Comparison of ENCODE assay signal across 30 cellular contexts in genomic region chr2:129481306-129482219, GRCh38.
"Had no signal": no experiment of that assay in that cellular context is flagged by ENCODE, and none has a peak within 500 bp of the region (broad histone marks: within the 10 kb centered on the region; RNA-seq: fewer than 3 reads in every experiment).

No MANE protein-coding gene starts in this region.

- H3K27ac ChIP-seq: body of pancreas, breast epithelium, SJCRH30, SK-N-MC had no signal

- H3K4me3 Mint-ChIP-seq: activated CD8-positive, alpha-beta T cell treated with anti-CD3 and anti-CD28 coated beads for 36 hours; activated naive CD4-positive, alpha-beta T cell treated with anti-CD3 and anti-CD28 coated beads, Interleukin-2, amount 50 U/mL, for 24 hours; activated naive CD8-positive, alpha-beta T cell treated with anti-CD3 and anti-CD28 coated beads, Interleukin-2, amount 10 ng/mL, durations not matched to agents 7 days and 5 days; activated T-cell treated with anti-CD3 and anti-CD28 coated beads, Interleukin-2, amount 50 U/mL, for 24 hours; T-helper 1 cell treated with Interleukin-12 subunit alpha and Interleukin-12 subunit beta and Interleukin-4 antibody, amounts not matched to agents 30 μg/mL and 1 μg/mL, for 36 hours; T-helper 2 cell treated with Interferon-gamma antibody and Interleukin-4, amounts not matched to agents 5 μg/mL and 100 μg/mL, for 36 hours; WTC11 had no signal

- H3K36me3 ChIP-seq: breast epithelium, MG63, SJCRH30 had no signal

- DNase-seq: activated CD4-positive, alpha-beta T cell treated with anti-CD3 and anti-CD28 coated beads for 4 hours; activated CD4-positive, CD25-positive, alpha-beta regulatory T cell treated with anti-CD3 and anti-CD28 coated beads, Interleukin-2, amount 50 U/mL, for 72 hours; activated CD8-positive, alpha-beta T cell treated with anti-CD3 and anti-CD28 coated beads for 36 hours; activated gamma-delta T cell; activated naive CD4-positive, alpha-beta T cell treated with Interleukin-2 at 50 U/mL for 16 hours; activated naive CD8-positive, alpha-beta T cell treated with anti-CD3 and anti-CD28 coated beads, Interleukin-2, amount 10 ng/mL, durations not matched to agents 7 days and 5 days; activated T-cell treated with anti-CD3 and anti-CD28 coated beads, Interleukin-2, amount 50 U/mL, for 24 hours; body of pancreas; KG1; MG63; NCI-H1092; NCI-H1436 treated with DMSO at 0.1 percent for 48 hours; NCI-H187; NCI-H2029 treated with DMSO at 0.1 percent for 48 hours; NCI-H2107; NCI-H2171; NCI-H510A; NCI-H526; NCI-H748 treated with DMSO at 0.1 percent for 48 hours; NK-92 treated with Interleukin-12 subunit alpha and Interleukin-12 subunit beta, amount 100 ng/mL, for 24 hours; OCI-M1; Right ventricle myocardium superior; SJCRH30 had no signal

- H3K27me3 Mint-ChIP-seq: activated CD8-positive, alpha-beta T cell treated with anti-CD3 and anti-CD28 coated beads for 36 hours; activated naive CD4-positive, alpha-beta T cell treated with anti-CD3 and anti-CD28 coated beads, Interleukin-2, amount 50 U/mL, for 24 hours; activated naive CD8-positive, alpha-beta T cell treated with anti-CD3 and anti-CD28 coated beads, Interleukin-2, amount 10 ng/mL, durations not matched to agents 7 days and 5 days; activated T-cell treated with anti-CD3 and anti-CD28 coated beads, Interleukin-2, amount 50 U/mL, for 24 hours had no signal

- H3K27ac Mint-ChIP-seq: activated CD8-positive, alpha-beta T cell treated with anti-CD3 and anti-CD28 coated beads for 36 hours; activated naive CD4-positive, alpha-beta T cell treated with anti-CD3 and anti-CD28 coated beads, Interleukin-2, amount 50 U/mL, for 24 hours; activated naive CD8-positive, alpha-beta T cell treated with anti-CD3 and anti-CD28 coated beads, Interleukin-2, amount 10 ng/mL, durations not matched to agents 7 days and 5 days; activated T-cell treated with anti-CD3 and anti-CD28 coated beads, Interleukin-2, amount 50 U/mL, for 24 hours; activated T-helper 2 cell treated with anti-CD3 and anti-CD28 coated beads, Interferon-gamma antibody, Interleukin-2, Interleukin-4, amounts not matched to agents 10 μg/mL and 5 μg/mL and 100 μg/mL, durations not matched to agents 14 hours and 24 hours and 36 hours; T-helper 1 cell treated with Interleukin-12 subunit alpha and Interleukin-12 subunit beta and Interleukin-4 antibody, amounts not matched to agents 30 μg/mL and 1 μg/mL, for 36 hours; T-helper 2 cell treated with Interferon-gamma antibody and Interleukin-4, amounts not matched to agents 5 μg/mL and 100 μg/mL, for 36 hours; WTC11 had no signal

- H3K4me1 ChIP-seq: body of pancreas, breast epithelium, SJCRH30 had no signal

- H3K27me3 ChIP-seq: body of pancreas, breast epithelium, MG63 had no signal

- H3K9me3 Mint-ChIP-seq: activated CD8-positive, alpha-beta T cell treated with anti-CD3 and anti-CD28 coated beads for 36 hours; activated naive CD4-positive, alpha-beta T cell treated with anti-CD3 and anti-CD28 coated beads, Interleukin-2, amount 50 U/mL, for 24 hours; activated naive CD8-positive, alpha-beta T cell treated with anti-CD3 and anti-CD28 coated beads, Interleukin-2, amount 10 ng/mL, durations not matched to agents 7 days and 5 days; activated T-helper 2 cell treated with anti-CD3 and anti-CD28 coated beads, Interferon-gamma antibody, Interleukin-2, Interleukin-4, amounts not matched to agents 10 μg/mL and 5 μg/mL and 100 μg/mL, durations not matched to agents 14 hours and 24 hours and 36 hours; T-helper 1 cell treated with Interleukin-12 subunit alpha and Interleukin-12 subunit beta and Interleukin-4 antibody, amounts not matched to agents 30 μg/mL and 1 μg/mL, for 36 hours; T-helper 2 cell treated with Interferon-gamma antibody and Interleukin-4, amounts not matched to agents 5 μg/mL and 100 μg/mL, for 36 hours had no signal

- H3K4me1 Mint-ChIP-seq: activated naive CD4-positive, alpha-beta T cell treated with anti-CD3 and anti-CD28 coated beads, Interleukin-2, amount 50 U/mL, for 24 hours; activated naive CD8-positive, alpha-beta T cell treated with anti-CD3 and anti-CD28 coated beads, Interleukin-2, amount 10 ng/mL, durations not matched to agents 7 days and 5 days had no signal

- H3K36me3 Mint-ChIP-seq: activated naive CD4-positive, alpha-beta T cell treated with anti-CD3 and anti-CD28 coated beads, Interleukin-2, amount 50 U/mL, for 24 hours; activated naive CD8-positive, alpha-beta T cell treated with anti-CD3 and anti-CD28 coated beads, Interleukin-2, amount 10 ng/mL, durations not matched to agents 7 days and 5 days; WTC11 had no signal

- H3K9me3 ChIP-seq: body of pancreas, breast epithelium, MG63, SJCRH30 had no signal

- H3K4me3 ChIP-seq: body of pancreas, breast epithelium, MG63, SJCRH30, SK-N-MC had no signal
